12 cellular contexts compared by ENCODE assay signal in genomic region chr16:83717814-83718213, GRCh38.
DNase-seq lines count a peak whose midpoint lies in the region; ATAC-seq and TF ChIP-seq lines count a peak whose summit lies in the region.
"Had no signal": no experiment of that assay in that cellular context is flagged by ENCODE, and none has a peak within 500 bp of the region (broad histone marks: within the 10 kb centered on the region; RNA-seq: fewer than 3 reads in every experiment).

No MANE protein-coding gene starts in this region.

- no peak for TF ChIP-seq CTCF in RWPE2 (IDR thresholded peaks at IDR 0.05; ENCODE audit: poor library complexity, severe bottlenecking)

- H3K18ac ChIP-seq in neuronal stem cell (ENCODE audit: low read length): no peak overlapping the region

- H3K36me3 ChIP-seq in RWPE2 (ENCODE audit: low read depth) (no peaks in the 10 kb centered on the region), neuronal stem cell (replicated peaks in 1 of 2; ENCODE audit: control insufficient read depth in 2 of 2, insufficient read depth in 2 of 2, low read length in 2 of 2) (no peaks in the 10 kb centered on the region)

- WGBS in neuronal stem cell (ENCODE audit: extremely low coverage in 2 of 2, insufficient read length in 2 of 2, insufficient replicate concordance in 1 of 2), 2 donors: no CpG with 5 or more reads among the region's 4 CpGs

- no peak overlapping the region for H3K14ac ChIP-seq in neuronal stem cell (ENCODE audit: low read length)

- ATAC-seq in RWPE2 (ENCODE audit: low read depth): peak; percentile 23; the same call in 1 of the 3 replicates
- ATAC-seq in GM18520 (IDR thresholded peaks at IDR 0.05; ENCODE audit: unreplicated experiment): no peak
- no peak for ATAC-seq in HG02973 (IDR thresholded peaks at IDR 0.05; ENCODE audit: unreplicated experiment)

- H3K4me3 ChIP-seq in RWPE2 (ENCODE audit: severe bottlenecking) (no peak overlapping the region), neuronal stem cell (ENCODE audit: low read length in 2 of 2) (no peak overlapping the region)

- no peak overlapping the region for H2BK15ac ChIP-seq in neuronal stem cell (ENCODE audit: low read length)

- no peak overlapping the region for H3K9ac ChIP-seq in neuronal stem cell (ENCODE audit: low read depth, low read length, poor library complexity)

- H3K27me3 ChIP-seq in RWPE2 (ENCODE audit: insufficient read depth, poor library complexity, severe bottlenecking): no peaks in the 10 kb centered on the region
- H3K27me3 ChIP-seq in neuronal stem cell (ENCODE audit: control insufficient read depth in 3 of 3, insufficient read depth in 3 of 3, low read depth in 1 of 3, low read length in 3 of 3): peaks cover 0 to 4% (median 0%) of the 10 kb centered on the region in 3 experiments

- H3K4me2 ChIP-seq in neuronal stem cell (ENCODE audit: insufficient read depth, low read length, poor library complexity, severe bottlenecking): no peak overlapping the region

- no peak overlapping the region for H3K23ac ChIP-seq in neuronal stem cell (ENCODE audit: low read depth, low read length, poor library complexity)

- H4K8ac ChIP-seq in neuronal stem cell (ENCODE audit: low read depth, low read length): no peak overlapping the region

- H2BK12ac ChIP-seq in neuronal stem cell (ENCODE audit: low read length): no peak overlapping the region

- H3K4ac ChIP-seq in neuronal stem cell (ENCODE audit: low read length): no peak overlapping the region

- no peak overlapping the region for H2BK120ac ChIP-seq in neuronal stem cell (ENCODE audit: low read depth, low read length)

- H3K27ac ChIP-seq in RWPE2 (ENCODE audit: poor library complexity, severe bottlenecking): no peak overlapping the region
- no peak overlapping the region for H3K27ac ChIP-seq in neuronal stem cell (replicated peaks; ENCODE audit: low read length)
- H3K27ac ChIP-seq: C4-2B had no signal

- no peaks in the 10 kb centered on the region for H3K4me1 ChIP-seq in RWPE2 (ENCODE audit: insufficient read depth, poor library complexity, severe bottlenecking)
- H3K4me1 ChIP-seq in neuronal stem cell (ENCODE audit: control insufficient read depth in 2 of 2, insufficient read depth in 1 of 2, low read depth in 1 of 2, low read length in 2 of 2): no peaks in the 10 kb centered on the region

- H2AK5ac ChIP-seq in neuronal stem cell (ENCODE audit: low read depth, low read length): no peak overlapping the region

- H2BK5ac ChIP-seq in neuronal stem cell (ENCODE audit: low read length): no peak overlapping the region

- peak overlapping the region; percentile 41 for H2AFZ ChIP-seq in neuronal stem cell (ENCODE audit: low read length)

- DNase-seq in COLO829 (ENCODE audit: low spot score) (peak; percentile 79), RWPE2 (ENCODE audit: low spot score) (no peak), fibroblast of peridontal ligament (ENCODE audit: extremely low read depth) (peak; percentile 37), neuronal stem cell (ENCODE audit: low spot score) (no peak), T-helper 1 cell (no peak)
- DNase-seq in activated CD4-positive, alpha-beta T cell treated with anti-CD3 and anti-CD28 coated beads for 1 hour: no peak
- DNase-seq: activated T-cell treated with anti-CD3 and anti-CD28 coated beads, Interleukin-2, amount 50 U/mL, for 1 hour; kidney; stimulated activated CD8-positive, alpha-beta memory T cell treated with anti-CD3 and anti-CD28 coated beads, Interleukin-4, amount 100 ng/mL, for 48 hours had no signal

- H3K9me3 ChIP-seq in RWPE2 (ENCODE audit: severe bottlenecking): no peaks in the 10 kb centered on the region
- H3K9me3 ChIP-seq in neuronal stem cell (replicated peaks in 1 of 2; ENCODE audit: control insufficient read depth in 2 of 2, insufficient read depth in 1 of 2, low read depth in 1 of 2, low read length in 2 of 2): no peaks in the 10 kb centered on the region

- no peak overlapping the region for H4K91ac ChIP-seq in neuronal stem cell (ENCODE audit: low read depth, low read length, poor library complexity)

- H3K79me1 ChIP-seq in neuronal stem cell (ENCODE audit: low read depth, low read length): no peaks in the 10 kb centered on the region

Comparison
In these comparisons a context has a peak if more than half of its experiments do, and no peak if none do; other contexts are left out.
1. DNase-seq: peak in COLO829 (single experiment) and fibroblast of peridontal ligament (single experiment); none in RWPE2 (single experiment), neuronal stem cell (single experiment), T-helper 1 cell (0 of 5) and activated CD4-positive, alpha-beta T cell treated with anti-CD3 and anti-CD28 coated beads for 1 hour (single experiment).